ENCODE assay signal across 21 cellular contexts in genomic region chr3:55060921-55061555, GRCh38.
"Had no signal": no experiment of that assay in that cellular context is flagged by ENCODE, and none has a peak within 500 bp of the region (broad histone marks: within the 10 kb centered on the region; RNA-seq: fewer than 3 reads in every experiment).

No MANE protein-coding gene starts in this region.

- H3K79me2 ChIP-seq: parathyroid adenoma had no signal

- FAIRE-seq: bronchial epithelial cell, islet of Langerhans had no signal

- H3K9me3 ChIP-seq: gastroesophageal sphincter, mucosa of descending colon, neutrophil, sigmoid colon, stomach, testis had no signal

- H3K4me3 ChIP-seq: gastroesophageal sphincter, heart right ventricle, mucosa of descending colon, sigmoid colon, stomach, testis had no signal

- H3K36me3 ChIP-seq: gastroesophageal sphincter, heart right ventricle, neutrophil, sigmoid colon, stomach had no signal

- DNase-seq: activated CD4-positive, alpha-beta T cell treated with anti-CD3 and anti-CD28 coated beads for 4 hours; activated CD8-positive, alpha-beta T cell treated with anti-CD3 and anti-CD28 coated beads for 36 hours; activated effector memory CD4-positive, alpha-beta T cell treated with anti-CD3 and anti-CD28 coated beads, Interleukin-2, amount 50 U/mL, for 16 hours; activated naive CD8-positive, alpha-beta T cell treated with anti-CD3 and anti-CD28 coated beads, Interleukin-2, amount 10 ng/mL, durations not matched to agents 7 days and 5 days; activated T-cell treated with anti-CD3 and anti-CD28 coated beads, Interleukin-2, amount 50 U/mL, for 4 hours; anterior cingulate cortex; heart right ventricle; mucosa of descending colon; naive thymus-derived CD4-positive, alpha-beta T cell; sigmoid colon; stimulated activated CD4-positive, alpha-beta T cell treated with anti-CD3 and anti-CD28 coated beads, Interleukin-1b, Interleukin-23, amount 100 ng/mL, for 48 hours; stomach; T-helper 17 cell; testis had no signal

- ATAC-seq: activated CD8-positive, alpha-beta T cell treated with anti-CD3 and anti-CD28 coated beads for 36 hours; activated T-cell treated with anti-CD3 and anti-CD28 coated beads, Interleukin-2, amount 50 U/mL, for 4 hours; gastroesophageal sphincter; heart right ventricle; mucosa of descending colon; naive thymus-derived CD4-positive, alpha-beta T cell; T-helper 17 cell; WTC11 had no signal

- H3K27me3 ChIP-seq: gastroesophageal sphincter, heart right ventricle, neutrophil, sigmoid colon, stomach, testis had no signal

- H3K9ac ChIP-seq: parathyroid adenoma had no signal

- H3K4me1 ChIP-seq: heart right ventricle, testis had no signal

- H3K27ac ChIP-seq: epithelial cell of prostate, gastroesophageal sphincter, heart right ventricle, neutrophil, parathyroid adenoma, sigmoid colon, stomach, testis had no signal

- H2AFZ ChIP-seq: parathyroid adenoma had no signal
